Comparison of ENCODE assay signal across 9 cellular contexts in genomic region chr3:172194702-172195392, GRCh38.
DNase-seq lines count a peak whose midpoint lies in the region; ATAC-seq and TF ChIP-seq lines count a peak whose summit lies in the region.
"Had no signal": no experiment of that assay in that cellular context is flagged by ENCODE, and none has a peak within 500 bp of the region (broad histone marks: within the 10 kb centered on the region; RNA-seq: fewer than 3 reads in every experiment).

No MANE protein-coding gene starts in this region.

- H3K9me3 ChIP-seq in GM23248 (ENCODE audit: low read depth) (no peaks in the 10 kb centered on the region), suprapubic skin (no peaks in the 10 kb centered on the region)

- ATAC-seq in HG02759 (IDR thresholded peaks at IDR 0.05; ENCODE audit: unreplicated experiment) (no peak), HG03432 (IDR thresholded peaks at IDR 0.05; ENCODE audit: unreplicated experiment) (no peak)

- no peak overlapping the region for H3K27ac ChIP-seq in GM23248
- peak overlapping the region; percentile 51 for H3K27ac ChIP-seq in brain microvascular endothelial cell
- no peak overlapping the region for H3K27ac ChIP-seq in suprapubic skin

- H3K4me2 ChIP-seq in GM23248 (ENCODE audit: unreplicated experiment), result no peak overlapping the region

- DNase-seq in GM23248, result peak; percentile 42
- DNase-seq in NCI-H146 (lab: John Stamatoyannopoulos, UW), result peak; percentile 45
- peak; percentile 68 for DNase-seq in brain microvascular endothelial cell
- DNase-seq in myocyte (ENCODE audit: low read depth), result peak; percentile 28
- DNase-seq in central memory CD4-positive, alpha-beta T cell, result no peak
- DNase-seq in suprapubic skin (ENCODE audit: low spot score in 2 of 2), result no peak
- DNase-seq: H9 had no signal

- H2AFZ ChIP-seq in GM23248, result no peak overlapping the region

- TF ChIP-seq CTCF in brain microvascular endothelial cell (IDR thresholded peaks at IDR 0.05; ENCODE audit: low read depth, low read length, missing control alignments), result no peak
- TF ChIP-seq CTCF in suprapubic skin (IDR thresholded peaks at IDR 0.05), result no peak

- peaks cover 22% of the 10 kb centered on the region for H3F3A ChIP-seq in GM23248 (ENCODE audit: insufficient read depth)

- in situ Hi-C loops in GM23248 (cut with MboI) (no loop called here), brain microvascular endothelial cell (cut with HindIII; ENCODE audit: low pct_ligation_motif_present, low sequenced_read_pairs) (no loop called here)

- H3K79me2 ChIP-seq in GM23248 (ENCODE audit: insufficient read depth), result peaks cover 96% of the 10 kb centered on the region

- peaks cover 24% of the 10 kb centered on the region for H3K4me1 ChIP-seq in GM23248 (ENCODE audit: insufficient read depth)
- peaks cover 3% of the 10 kb centered on the region for H3K4me1 ChIP-seq in suprapubic skin

- WGBS in GM23248 (ENCODE audit: low coverage in 1 of 2, low lambda C conversion rate in 2 of 2, missing lambda C conversion rate in 2 of 2), 2 experiments, result 70 to 74% methylated on average over 4 of the region's 4 CpGs
- WGBS in suprapubic skin, result 64% methylated on average over 4 of the region's 4 CpGs

- TF ChIP-seq EP300 in suprapubic skin (IDR thresholded peaks at IDR 0.05), result no peak

- H3K27me3 ChIP-seq in GM23248 (replicated peaks; ENCODE audit: insufficient read depth), result no peaks in the 10 kb centered on the region
- no peaks in the 10 kb centered on the region for H3K27me3 ChIP-seq in brain microvascular endothelial cell (replicated peaks)
- no peaks in the 10 kb centered on the region for H3K27me3 ChIP-seq in suprapubic skin

- TF ChIP-seq POLR2A in suprapubic skin (IDR thresholded peaks at IDR 0.05), result no peak

- H4K20me1 ChIP-seq in GM23248 (ENCODE audit: insufficient read depth), result peaks cover 13% of the 10 kb centered on the region; the same call in 1 of the 2 replicates

- H3K9ac ChIP-seq in GM23248, result no peak overlapping the region

- H3K36me3 ChIP-seq in GM23248 (ENCODE audit: low read depth), result no peaks in the 10 kb centered on the region
- peaks cover 5% of the 10 kb centered on the region for H3K36me3 ChIP-seq in brain microvascular endothelial cell (replicated peaks)
- no peaks in the 10 kb centered on the region for H3K36me3 ChIP-seq in suprapubic skin

- H3K4me3 ChIP-seq in GM23248, result no peak overlapping the region
- no peak overlapping the region for H3K4me3 ChIP-seq in brain microvascular endothelial cell (ENCODE audit: low read depth, low read length)
- H3K4me3 ChIP-seq in suprapubic skin, result no peak overlapping the region

- H3K9me2 ChIP-seq in GM23248 (ENCODE audit: insufficient read depth), result no peaks in the 10 kb centered on the region

Comparison
In these comparisons a context has a peak if more than half of its experiments do, and no peak if none do; other contexts are left out.
1. DNase-seq: peak in GM23248 (single experiment), NCI-H146 (single experiment), brain microvascular endothelial cell (single experiment) and myocyte (single experiment); none in central memory CD4-positive, alpha-beta T cell (single experiment) and suprapubic skin (0 of 2).